In the genomic region with DNA sequence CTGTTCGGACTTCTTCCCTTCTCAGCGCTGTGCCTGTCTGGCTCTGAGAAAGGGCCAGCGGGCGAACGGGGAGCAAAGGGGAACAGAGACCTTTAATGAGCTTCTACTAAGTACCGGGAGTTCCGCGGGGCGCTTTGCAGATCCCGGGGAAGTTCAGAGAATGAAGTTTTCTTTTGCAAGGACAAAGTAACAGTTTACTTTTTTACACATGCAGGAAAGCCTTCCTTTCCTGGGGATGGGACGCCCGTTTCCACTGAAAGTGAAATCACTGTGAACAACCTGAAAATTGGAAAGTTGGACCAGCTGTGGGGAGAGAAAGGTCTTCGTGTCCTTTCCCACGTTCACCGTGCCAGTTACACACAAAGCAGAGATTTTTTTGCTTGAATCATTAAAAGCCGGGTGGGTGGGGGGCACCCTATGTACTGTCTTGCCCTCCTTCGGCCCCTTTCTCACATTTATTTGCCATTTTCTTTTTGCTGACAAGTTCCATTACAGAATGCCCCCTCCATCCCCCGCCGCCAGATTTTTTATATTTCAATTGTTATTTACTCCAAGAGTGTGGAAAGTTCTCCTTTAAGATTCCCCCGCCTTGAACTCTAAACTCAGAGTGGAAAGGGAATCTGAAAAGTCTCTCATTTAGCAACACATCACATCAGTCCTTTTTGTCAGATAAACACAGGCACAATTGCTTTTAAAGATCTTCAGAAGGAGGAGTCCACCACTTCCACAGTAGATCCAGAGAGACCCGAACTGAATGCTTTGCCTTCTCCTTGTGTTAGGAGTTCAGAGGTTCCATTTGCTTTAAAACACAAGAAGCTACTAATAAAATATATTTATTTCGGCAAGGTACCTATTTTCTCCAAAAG, we compare ENCODE assay signal across 8 cellular contexts. TPM values are rescaled to one million over a fixed set of nuclear protein-coding genes. Genes with fewer than 3 reads are reported as not detected.
DNase-seq lines count a peak whose midpoint lies in the region; ATAC-seq and TF ChIP-seq lines count a peak whose summit lies in the region.

No MANE protein-coding gene starts in this region.

- TF ChIP-seq CTCF in breast epithelium (IDR thresholded peaks at IDR 0.05) = no peak
- TF ChIP-seq CTCF in right lobe of liver (IDR thresholded peaks at IDR 0.05) = no peak
- no peak for TF ChIP-seq CTCF in tibial nerve (IDR thresholded peaks at IDR 0.05)

- H3K27ac Mint-ChIP-seq in IgD-negative memory B cell = peak overlapping the region in 2 of 3 donors; percentile 16 to 48

- H3K36me3 ChIP-seq in breast epithelium (no peaks in the 10 kb centered on the region), right lobe of liver (peaks cover 0 to 8% (median 0%) of the 10 kb centered on the region in 4 donors), tibial nerve (peaks cover 0 to 3% (median 0%) of the 10 kb centered on the region in 3 donors)

- intact Hi-C loops in breast epithelium (cut with DNase I; ENCODE audit: low total_unique reads) (no loop called here), right lobe of liver (cut with DNase I) (no loop called here)

- 6% methylated on average over 22 of the region's 22 CpGs for WGBS in right lobe of liver (ENCODE audit: insufficient coverage, low coverage, low lambda C conversion rate, missing lambda C conversion rate)
- 4 to 6% methylated on average over 22 of the region's 22 CpGs for WGBS in tibial nerve, 2 donors

- H3K27me3 Mint-ChIP-seq in IgD-negative memory B cell = peaks cover 50% of the 10 kb centered on the region

- H3K27ac ChIP-seq in breast epithelium (peak overlapping the region; percentile 75 to 87), right lobe of liver (peak overlapping the region; percentile 84 to 88 (median 84)), tibial nerve (peak overlapping the region; percentile 77 to 95 (median 91))

- H3K9me3 Mint-ChIP-seq in IgD-negative memory B cell = no peaks in the 10 kb centered on the region

- H3K4me3 Mint-ChIP-seq in IgD-negative memory B cell = peak overlapping the region; percentile 72 to 91 (median 84)

- no peaks in the 10 kb centered on the region for H3K9me3 ChIP-seq in breast epithelium
- no peaks in the 10 kb centered on the region for H3K9me3 ChIP-seq in right lobe of liver
- no peaks in the 10 kb centered on the region for H3K9me3 ChIP-seq in tibial nerve

- TF ChIP-seq POLR2A in breast epithelium (IDR thresholded peaks at IDR 0.05) (no peak), right lobe of liver (IDR thresholded peaks at IDR 0.05) (no peak), tibial nerve (IDR thresholded peaks at IDR 0.05) (no peak)

- peaks cover 13 to 20% (median 16%) of the 10 kb centered on the region in 3 donors for H3K4me1 Mint-ChIP-seq in IgD-negative memory B cell

- peak; percentile 2 to 15 (median 5) for ATAC-seq in right lobe of liver

- H3K27me3 ChIP-seq in breast epithelium (no peaks in the 10 kb centered on the region), right lobe of liver (no peaks in the 10 kb centered on the region), tibial nerve (no peaks in the 10 kb centered on the region)

- DNase-seq in NCI-H748 (lab: John Stamatoyannopoulos, UW; ENCODE audit: unreplicated experiment) (peak; percentile 59), NCI-H748 treated with DMSO at 0.1 percent for 48 hours (lab: John Stamatoyannopoulos, UW) (no peak), breast epithelium (ENCODE audit: low spot score in 2 of 2) (no peak), right lobe of liver (no peak), tibial nerve (ENCODE audit: low spot score in 2 of 2) (peak in 1 of 2 donors; percentile 26), cerebellum (ENCODE audit: low spot score) (no peak), amniotic stem cell (lab: John Stamatoyannopoulos, UW) (no peak)

- H3K4me1 ChIP-seq in breast epithelium (no peaks in the 10 kb centered on the region), right lobe of liver (peaks cover 0 to 23% (median 3%) of the 10 kb centered on the region in 4 donors), tibial nerve (peaks cover 0 to 46% (median 0%) of the 10 kb centered on the region in 4 donors)

- H3K4me3 ChIP-seq in breast epithelium = peak overlapping the region; percentile 53 to 74 (median 66)
- H3K4me3 ChIP-seq in right lobe of liver = peak overlapping the region; percentile 65 to 70 (median 68)
- peak overlapping the region; percentile 46 to 85 (median 58) for H3K4me3 ChIP-seq in tibial nerve

- no peaks in the 10 kb centered on the region for H3K36me3 Mint-ChIP-seq in IgD-negative memory B cell

- no peak for TF ChIP-seq EP300 in tibial nerve (IDR thresholded peaks at IDR 0.05)

RNA-seq across cellular contexts. Expression of a gene that starts 1.1 kb away (rescaled TPM):
- polyA plus RNA-seq in IgD-negative memory B cell = 0.90 TPM
- total RNA-seq in breast epithelium (100 to 1,000 TPM in 2 of 3 donors, 10 to 100 TPM in 1; 74.9 to 295 (median 102) TPM), right lobe of liver (1,000 to 10,000 TPM in 5 of 6 experiments, 100 to 1,000 TPM in 1; 938 to 2,279 (median 1,324) TPM), tibial nerve (100 to 1,000 TPM; 272 to 709 (median 375) TPM), cerebellum (262 TPM)
